ENCODE assay signal across 8 cellular contexts in genomic region chr13:32031815-32032345, GRCh38. TPM values are rescaled to one million over a fixed set of nuclear protein-coding genes. Genes with fewer than 3 reads are reported as not detected.
DNase-seq lines count a peak whose midpoint lies in the region; TF ChIP-seq lines count a peak whose summit lies in the region.

No MANE protein-coding gene starts in this region.

- H3F3A ChIP-seq in DOHH2 (ENCODE audit: control insufficient read depth, insufficient read depth): peaks cover 9% of the 10 kb centered on the region

- H4K20me1 ChIP-seq in DOHH2 (ENCODE audit: control insufficient read depth, insufficient read depth, low read depth, low read length) (no peaks in the 10 kb centered on the region), osteoblast (ENCODE audit: insufficient read depth, low read length) (no peaks in the 10 kb centered on the region)

- H3K9me3 ChIP-seq in DOHH2 (ENCODE audit: control insufficient read depth, insufficient read depth, low read length): no peaks in the 10 kb centered on the region
- no peaks in the 10 kb centered on the region for H3K9me3 ChIP-seq in NT2/D1 (ENCODE audit: insufficient read depth, low read length)
- H3K9me3 ChIP-seq in endodermal cell (ENCODE audit: control insufficient read depth, low read length): no peaks in the 10 kb centered on the region
- H3K9me3 ChIP-seq in osteoblast (ENCODE audit: low read depth, low read length): no peaks in the 10 kb centered on the region

- H3K79me2 ChIP-seq in DOHH2 (ENCODE audit: control insufficient read depth, low read length) (peaks cover 80% of the 10 kb centered on the region), osteoblast (ENCODE audit: insufficient read depth, low read length) (peaks cover 22% of the 10 kb centered on the region)

- no peak for DNase-seq in NT2/D1 (ENCODE audit: low read depth, low spot score)
- DNase-seq in endodermal cell: no peak
- DNase-seq in osteoblast (ENCODE audit: insufficient read length, low spot score, missing footprints): peak; percentile 69
- DNase-seq in CD1c-positive myeloid dendritic cell (ENCODE audit: extremely low spot score): no peak
- DNase-seq in GF-D8 (lab: John Stamatoyannopoulos, UW): no peak
- no peak for DNase-seq in HPDE6-E6E7 (ENCODE audit: extremely low spot score)
- DNase-seq in SIG-M5 (lab: John Stamatoyannopoulos, UW): no peak

- peaks cover 62% of the 10 kb centered on the region for H3K4me1 ChIP-seq in DOHH2 (ENCODE audit: control insufficient read depth, low read length)
- no peaks in the 10 kb centered on the region for H3K4me1 ChIP-seq in NT2/D1 (ENCODE audit: insufficient read depth, insufficient read length)
- no peaks in the 10 kb centered on the region for H3K4me1 ChIP-seq in endodermal cell (ENCODE audit: control insufficient read depth, insufficient read depth, low read length)
- H3K4me1 ChIP-seq in osteoblast (ENCODE audit: insufficient read depth, low read length): peaks cover 7% of the 10 kb centered on the region

- peaks cover 25% of the 10 kb centered on the region for H3K4me1 Mint-ChIP-seq in endodermal cell

- H3K4me3 Mint-ChIP-seq in endodermal cell: peak overlapping the region; percentile 72

- H3K36me3 Mint-ChIP-seq in endodermal cell (ENCODE audit: low read depth): no peaks in the 10 kb centered on the region

- peak overlapping the region; percentile 96 for H3K4me2 ChIP-seq in DOHH2 (ENCODE audit: low read length)
- peak overlapping the region; percentile 88 for H3K4me2 ChIP-seq in osteoblast (ENCODE audit: insufficient read depth, low read length)

- peaks cover 37% of the 10 kb centered on the region for H3K36me3 ChIP-seq in DOHH2 (ENCODE audit: control insufficient read depth, low read length)
- no peaks in the 10 kb centered on the region for H3K36me3 ChIP-seq in NT2/D1 (ENCODE audit: insufficient read depth, insufficient read length, low read length)
- no peaks in the 10 kb centered on the region for H3K36me3 ChIP-seq in endodermal cell (ENCODE audit: control insufficient read depth, insufficient read depth, low read length)
- H3K36me3 ChIP-seq in osteoblast (ENCODE audit: insufficient read depth, low read length): no peaks in the 10 kb centered on the region

- H3K4me3 ChIP-seq in DOHH2 (ENCODE audit: low read length) (peak overlapping the region; percentile 85), NT2/D1 (ENCODE audit: insufficient read length, low read depth) (peak overlapping the region; percentile 54), endodermal cell (ENCODE audit: low read length) (peak overlapping the region; percentile 84), osteoblast (ENCODE audit: insufficient read depth, low read length) (peak overlapping the region; percentile 91)

- H3K9ac ChIP-seq in NT2/D1 (ENCODE audit: insufficient read length, low read depth) (peak overlapping the region; percentile 66), endodermal cell (ENCODE audit: extremely low read depth, low read length, poor library complexity, severe bottlenecking) (peak overlapping the region; percentile 54)

- H3K27ac ChIP-seq in DOHH2 (ENCODE audit: low read depth, low read length) (peak overlapping the region; percentile 76), endodermal cell (ENCODE audit: low read depth, low read length) (no peak overlapping the region), osteoblast (ENCODE audit: low read depth, low read length) (peak overlapping the region; percentile 55)

- peaks cover 2% of the 10 kb centered on the region for H3K27me3 Mint-ChIP-seq in endodermal cell (ENCODE audit: insufficient read depth)

- TF ChIP-seq CTCF in DOHH2 (IDR thresholded peaks at IDR 0.05; ENCODE audit: low read depth, low read length, poor library complexity, severe bottlenecking) (no peak), endodermal cell (conservative IDR thresholded peaks at IDR 0.05) (no peak), osteoblast (IDR thresholded peaks at IDR 0.05; ENCODE audit: extremely low read depth, low read depth, low read length) (no peak)

- H2AFZ ChIP-seq in osteoblast (ENCODE audit: low read length): peak overlapping the region; percentile 90

- no peaks in the 10 kb centered on the region for H3K9me2 ChIP-seq in DOHH2 (replicated peaks; ENCODE audit: control insufficient read depth, low read length)

- no peaks in the 10 kb centered on the region for H3K9me3 Mint-ChIP-seq in endodermal cell

- H3K27ac Mint-ChIP-seq in endodermal cell: peak overlapping the region; percentile 80

- no peaks in the 10 kb centered on the region for H3K27me3 ChIP-seq in DOHH2 (ENCODE audit: control insufficient read depth, low read length)
- peaks cover 11% of the 10 kb centered on the region for H3K27me3 ChIP-seq in NT2/D1 (ENCODE audit: insufficient read depth, insufficient read length)
- H3K27me3 ChIP-seq in endodermal cell (ENCODE audit: control insufficient read depth, insufficient read depth, low read length, poor library complexity, severe bottlenecking): peaks cover 5% of the 10 kb centered on the region
- H3K27me3 ChIP-seq in osteoblast (ENCODE audit: insufficient read depth, low read length): no peaks in the 10 kb centered on the region

- 37 to 42% methylated on average over 3 of the region's 3 CpGs for WGBS in endodermal cell (ENCODE audit: insufficient coverage in 1 of 2, insufficient read length in 1 of 2), 2 experiments

RNA-seq across cellular contexts. Expression of gene FRY, which starts 0.3 kb away (rescaled TPM):
- 10 to 100 TPM; 20.1 to 30.8 TPM for total RNA-seq in endodermal cell
- 3.4 TPM for polyA plus RNA-seq in endodermal cell (2013, experiment 1 of 2)
- polyA plus RNA-seq in endodermal cell (2013, experiment 2 of 2): 2.8 TPM
- total RNA-seq in osteoblast: 8.3 and 12.3 TPM in 2 replicates
